ENCODE assay signal across 9 cellular contexts in genomic region chrX:43559643-43560042, GRCh38.
A peak's percentile ranks its signal among the peaks of the same experiment; 100 is the strongest.
DNase-seq lines count a peak whose midpoint lies in the region; ATAC-seq, FAIRE-seq and TF ChIP-seq lines count a peak whose summit lies in the region.
"Had no signal": no experiment of that assay in that cellular context is flagged by ENCODE, and none has a peak within 500 bp of the region (broad histone marks: within the 10 kb centered on the region; RNA-seq: fewer than 3 reads in every experiment).

No MANE protein-coding gene starts in this region.

- no peak for ATAC-seq in T-helper 17 cell

- intact Hi-C loops in MCF 10A (cut with micrococcal nuclease) = loop anchor here (1.0 to 10.0 kb wide), 3 partner anchors 191 to 2005 kb away; no protein-coding TSS in a partner anchor
- intact Hi-C loops in kidney (cut with DNase I) = loop anchor here (10.0 kb wide), 1 partner anchor 195 kb away; no protein-coding TSS in a partner anchor

- peaks cover 63% of the 10 kb centered on the region for H3K27me3 Mint-ChIP-seq in MCF 10A (ENCODE audit: insufficient read depth, unreplicated experiment)
- no peaks in the 10 kb centered on the region for H3K27me3 Mint-ChIP-seq in T-helper 17 cell

- H3K4me3 ChIP-seq in Jurkat, Clone E6-1 (ENCODE audit: low read length) = no peak overlapping the region
- H3K4me3 ChIP-seq in kidney (ENCODE audit: low read length in 2 of 2) = no peak overlapping the region

- TF ChIP-seq CTCF in MCF 10A (IDR thresholded peaks at IDR 0.05; ENCODE audit: unreplicated experiment) (peak; percentile 56), kidney (IDR thresholded peaks at IDR 0.05; ENCODE audit: borderline replicate concordance, extremely low read depth, insufficient read depth) (peak; percentile 66)

- FAIRE-seq in kidney (lab: Jason Lieb, UNC) = no peak

- H3K4me3 Mint-ChIP-seq in MCF 10A (ENCODE audit: unreplicated experiment) = no peak overlapping the region
- no peak overlapping the region for H3K4me3 Mint-ChIP-seq in T-helper 17 cell
- H3K4me3 Mint-ChIP-seq: IgD-negative memory B cell had no signal

- no peak overlapping the region for H3K9ac ChIP-seq in kidney (ENCODE audit: low read length in 2 of 2)

- H3K4me1 Mint-ChIP-seq in MCF 10A (ENCODE audit: insufficient read depth, unreplicated experiment) = peaks cover 17% of the 10 kb centered on the region
- no peaks in the 10 kb centered on the region for H3K4me1 Mint-ChIP-seq in T-helper 17 cell

- H3K4me1 ChIP-seq in kidney (ENCODE audit: control insufficient read depth in 1 of 2, insufficient read depth in 1 of 2, low read depth in 1 of 2, low read length in 2 of 2) = no peaks in the 10 kb centered on the region

- CTCF ChIA-PET in MCF 10A (lab: Yijun Ruan, JAX) = interaction anchor here (0.6 to 4.4 kb wide), 16 partner anchors 12 to 1780 kb away, joined by 3 to 48 read pairs (median 4); no protein-coding TSS in a partner anchor

- POLR2A ChIA-PET in MCF 10A (lab: Yijun Ruan, JAX) = interaction anchor here (0.6 to 1.6 kb wide), 7 partner anchors 22 to 833 kb away, joined by 3 to 7 read pairs (median 3); no protein-coding TSS in a partner anchor

- H3K36me3 ChIP-seq in kidney (ENCODE audit: control insufficient read depth in 1 of 2, insufficient read depth in 2 of 2, low read length in 2 of 2) = no peaks in the 10 kb centered on the region

- no peak overlapping the region for H3K27ac ChIP-seq in kidney (ENCODE audit: low read depth in 2 of 2, low read length in 2 of 2)

- no peaks in the 10 kb centered on the region for H3K9me3 ChIP-seq in kidney (ENCODE audit: control insufficient read depth in 1 of 2, low read length in 2 of 2)
- no peaks in the 10 kb centered on the region for H3K9me3 ChIP-seq in T-helper 17 cell (ENCODE audit: control insufficient read depth, low read length, poor library complexity, severe bottlenecking)

- no TSS peak for BruUV-seq in MCF 10A (replicated peaks; lab: Mats Ljungman, UMichigan)

- H3K27ac Mint-ChIP-seq in MCF 10A (ENCODE audit: low read depth, unreplicated experiment) = peak overlapping the region; percentile 32
- no peak overlapping the region for H3K27ac Mint-ChIP-seq in T-helper 17 cell
- H3K27ac Mint-ChIP-seq: IgD-negative memory B cell had no signal

- DNase-seq in CMK (ENCODE audit: low read depth) (peak; percentile 12), SK-N-DZ (ENCODE audit: low spot score) (peak; percentile 83), MCF 10A (ENCODE audit: unreplicated experiment) (peak; percentile 73), kidney (no peak), foreskin melanocyte (no peak), T-helper 17 cell (no peak)
- DNase-seq in Jurkat, Clone E6-1 (ENCODE audit: low read depth, low spot score) = peak; percentile 25
- DNase-seq in stimulated activated CD8-positive, alpha-beta memory T cell treated with anti-CD3 and anti-CD28 coated beads, Interleukin-12 subunit alpha, Interleukin-12 subunit beta, amount 100 ng/mL, for 1 hour (ENCODE audit: low read depth) = peak; percentile 1

- no peaks in the 10 kb centered on the region for H3K9me3 Mint-ChIP-seq in MCF 10A (ENCODE audit: unreplicated experiment)
- H3K9me3 Mint-ChIP-seq: IgD-negative memory B cell had no signal

- no peaks in the 10 kb centered on the region for H3K36me3 Mint-ChIP-seq in MCF 10A (ENCODE audit: insufficient read depth, unreplicated experiment)
- H3K36me3 Mint-ChIP-seq in T-helper 17 cell (ENCODE audit: low read depth) = no peaks in the 10 kb centered on the region
- H3K36me3 Mint-ChIP-seq: IgD-negative memory B cell had no signal

Comparison
In these comparisons a context has a peak if more than half of its experiments do, and no peak if none do; other contexts are left out.
1. DNase-seq: peak in CMK (single experiment), Jurkat, Clone E6-1 (single experiment), SK-N-DZ (single experiment), MCF 10A (single experiment) and stimulated activated CD8-positive, alpha-beta memory T cell treated with anti-CD3 and anti-CD28 coated beads, Interleukin-12 subunit alpha, Interleukin-12 subunit beta, amount 100 ng/mL, for 1 hour (single experiment); none in kidney (single experiment), foreskin melanocyte (single experiment) and T-helper 17 cell (0 of 3).